20 cellular contexts compared by ENCODE assay signal in genomic region chr2:183253441-183254130, GRCh38.
DNase-seq lines count a peak whose midpoint lies in the region; FAIRE-seq and TF ChIP-seq lines count a peak whose summit lies in the region.
"Had no signal": no experiment of that assay in that cellular context is flagged by ENCODE, and none has a peak within 500 bp of the region (broad histone marks: within the 10 kb centered on the region; RNA-seq: fewer than 3 reads in every experiment).

No MANE protein-coding gene starts in this region.

- peaks cover 12% of the 10 kb centered on the region for H3K36me3 ChIP-seq in SJCRH30
- no peaks in the 10 kb centered on the region for H3K36me3 ChIP-seq in kidney (ENCODE audit: control insufficient read depth in 1 of 2, insufficient read depth in 2 of 2, low read length in 2 of 2)
- H3K36me3 ChIP-seq: BLaER1 treated with 17β-estradiol and CSF1 and Interleukin-3, amounts not matched to agents 10 nM and 100 nM; MG63 had no signal

- peak overlapping the region; percentile 66 for H3K4me3 ChIP-seq in SJCRH30
- H3K4me3 ChIP-seq in kidney (ENCODE audit: low read length in 2 of 2): no peak overlapping the region
- H3K4me3 ChIP-seq: BLaER1 treated with 17β-estradiol and CSF1 and Interleukin-3, amounts not matched to agents 10 nM and 100 nM; MG63 had no signal

- TF ChIP-seq CTCF in glutamatergic neuron (IDR thresholded peaks at IDR 0.05; ENCODE audit: partially characterized antibody, unreplicated experiment) (no peak), kidney (IDR thresholded peaks at IDR 0.05; ENCODE audit: borderline replicate concordance, extremely low read depth, insufficient read depth) (no peak)

- peaks cover 2% of the 10 kb centered on the region for H3K9me3 Mint-ChIP-seq in glutamatergic neuron (ENCODE audit: unreplicated experiment)
- H3K9me3 Mint-ChIP-seq: CD8-positive, alpha-beta memory T cell; HFFc6 had no signal

- peaks cover 21% of the 10 kb centered on the region for H3K4me1 Mint-ChIP-seq in glutamatergic neuron (ENCODE audit: low read depth, unreplicated experiment)
- H3K4me1 Mint-ChIP-seq: CD8-positive, alpha-beta memory T cell had no signal

- peaks cover 11% of the 10 kb centered on the region for H3K4me1 ChIP-seq in SJCRH30
- H3K4me1 ChIP-seq in kidney (ENCODE audit: control insufficient read depth in 1 of 2, insufficient read depth in 1 of 2, low read depth in 1 of 2, low read length in 2 of 2): no peaks in the 10 kb centered on the region

- peak; percentile 6 for DNase-seq in NOMO-1 treated with DMSO at 0.1 percent for 48 hours (lab: John Stamatoyannopoulos, UW; ENCODE audit: unreplicated experiment)
- no peak for DNase-seq in NOMO-1 treated with dmso at 0.1 percent for 144 hours (lab: John Stamatoyannopoulos, UW; ENCODE audit: unreplicated experiment)
- peak; percentile 82 to 95 for DNase-seq in SJCRH30
- no peak for DNase-seq in glutamatergic neuron
- DNase-seq in superior temporal gyrus (ENCODE audit: extremely low spot score): peak; percentile 27
- DNase-seq in NCI-H1694 treated with DMSO at 0.1 percent for 48 hours (lab: John Stamatoyannopoulos, UW): no peak
- no peak for DNase-seq in NCI-H524 (lab: John Stamatoyannopoulos, UW)
- DNase-seq in kidney: no peak
- DNase-seq: 8988T; CD8-positive, alpha-beta memory T cell; DMS79 treated with DMSO at 0.1 percent for 48 hours; HFFc6; MG63; NCI-H1417; NCI-H1930; NCI-H446 had no signal

- intact Hi-C loops in kidney (cut with DNase I): no loop called here

- no peaks in the 10 kb centered on the region for H3K27me3 ChIP-seq in SJCRH30
- H3K27me3 ChIP-seq: BLaER1 treated with 17β-estradiol and CSF1 and Interleukin-3, amounts not matched to agents 10 nM and 100 nM; MG63 had no signal

- H3K36me3 Mint-ChIP-seq in glutamatergic neuron (ENCODE audit: unreplicated experiment): no peaks in the 10 kb centered on the region
- H3K36me3 Mint-ChIP-seq: CD8-positive, alpha-beta memory T cell had no signal

- peak overlapping the region; percentile 99 for H3K27ac ChIP-seq in SJCRH30
- no peak overlapping the region for H3K27ac ChIP-seq in kidney (ENCODE audit: low read depth in 2 of 2, low read length in 2 of 2)
- H3K27ac ChIP-seq: BLaER1 treated with 17β-estradiol and CSF1 and Interleukin-3, amounts not matched to agents 10 nM and 100 nM; KMS-11 had no signal

- no peak overlapping the region for H3K9ac ChIP-seq in kidney (ENCODE audit: low read length in 2 of 2)
- H3K9ac ChIP-seq: BLaER1 treated with 17β-estradiol and CSF1 and Interleukin-3, amounts not matched to agents 10 nM and 100 nM; KMS-11 had no signal

- FAIRE-seq in kidney (lab: Jason Lieb, UNC): no peak
- FAIRE-seq: D721Med, G401.6 had no signal

- H3K27me3 Mint-ChIP-seq in glutamatergic neuron (ENCODE audit: unreplicated experiment): peaks cover 3% of the 10 kb centered on the region

- H3K9me3 ChIP-seq in SJCRH30 (replicated peaks): no peaks in the 10 kb centered on the region
- H3K9me3 ChIP-seq in kidney (ENCODE audit: control insufficient read depth in 1 of 2, low read length in 2 of 2): no peaks in the 10 kb centered on the region
- H3K9me3 ChIP-seq: BLaER1 treated with 17β-estradiol and CSF1 and Interleukin-3, amounts not matched to agents 10 nM and 100 nM; MG63 had no signal

- peak overlapping the region; percentile 69 for H3K27ac Mint-ChIP-seq in glutamatergic neuron (ENCODE audit: unreplicated experiment)
- H3K27ac Mint-ChIP-seq: CD8-positive, alpha-beta memory T cell; HFFc6 had no signal

- H3K4me3 Mint-ChIP-seq in glutamatergic neuron (ENCODE audit: unreplicated experiment): no peak overlapping the region
- H3K4me3 Mint-ChIP-seq: CD8-positive, alpha-beta memory T cell; HFFc6 had no signal

Comparison
In these comparisons a context has a peak if more than half of its experiments do, and no peak if none do; other contexts are left out.
1. DNase-seq: peak in NOMO-1 treated with DMSO at 0.1 percent for 48 hours (single experiment), SJCRH30 (2 of 2) and superior temporal gyrus (single experiment); none in NOMO-1 treated with dmso at 0.1 percent for 144 hours (single experiment), glutamatergic neuron (single experiment), NCI-H1694 treated with DMSO at 0.1 percent for 48 hours (single experiment), NCI-H524 (0 of 2) and kidney (single experiment).